Comparison of ENCODE assay signal across 9 cellular contexts in genomic region chr12:42516573-42516972, GRCh38.
"Had no signal": no experiment of that assay in that cellular context is flagged by ENCODE, and none has a peak within 500 bp of the region (broad histone marks: within the 10 kb centered on the region; RNA-seq: fewer than 3 reads in every experiment).

No MANE protein-coding gene starts in this region.

- H3K4me3 Mint-ChIP-seq: IgD-negative memory B cell had no signal

- FAIRE-seq: HepG2, HTR-8/SVneo, K562 had no signal

- H3K9ac ChIP-seq: KMS-11 had no signal

- H3K27ac Mint-ChIP-seq: IgD-negative memory B cell had no signal

- H3K4me2 ChIP-seq: KMS-11 had no signal

- H3K27ac ChIP-seq: HL-60, KMS-11 had no signal

- DNase-seq: IMR-90, KBM-7, KG1 had no signal

- ATAC-seq: HepG2, K562 had no signal

- H3K4me3 ChIP-seq: K562 had no signal
